Comparison of ENCODE assay signal across 1 cellular context in the genomic region with DNA sequence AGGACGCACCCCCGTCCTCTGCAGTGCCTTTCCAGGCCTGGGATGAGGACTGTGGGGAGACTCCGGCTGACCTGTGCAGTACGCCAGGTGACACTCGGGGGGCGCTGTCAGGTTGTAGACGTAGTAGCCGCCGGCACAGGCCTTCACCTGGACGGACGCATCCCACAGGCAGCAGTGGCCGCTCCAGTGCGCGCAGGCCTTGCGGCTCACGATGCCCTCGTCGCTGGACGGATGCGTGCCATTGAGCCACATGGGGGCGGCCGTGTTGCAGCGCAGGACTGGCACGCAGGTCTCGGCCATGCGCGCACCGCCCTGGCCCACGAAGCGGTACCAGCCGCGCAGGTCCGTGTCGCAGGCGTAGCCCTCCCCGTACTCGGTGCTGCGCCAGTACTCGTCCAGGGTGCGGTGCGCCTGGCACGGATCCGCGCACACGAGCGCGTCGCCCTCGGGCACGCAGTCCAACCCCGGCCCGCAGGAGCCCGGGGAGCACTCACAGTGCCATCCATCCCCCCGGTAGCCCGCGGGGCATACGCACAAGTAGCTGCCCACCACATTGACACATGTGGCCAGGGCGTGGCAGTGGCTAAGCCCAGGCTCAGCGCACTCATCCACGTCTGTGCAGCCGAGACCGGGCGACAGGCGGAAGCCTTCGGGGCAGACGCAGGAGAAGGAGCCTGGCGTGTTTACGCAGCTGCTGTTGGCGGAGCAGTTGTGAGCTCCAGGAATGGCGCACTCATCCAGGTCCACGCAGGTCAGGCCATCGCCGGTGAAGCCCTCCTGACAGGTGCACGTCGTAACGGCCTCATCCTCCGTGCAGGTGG.
TF ChIP-seq lines count a peak whose summit lies in the region.

No MANE protein-coding gene starts in this region.

TF ChIP-seq in GM23338, 12 proteins besides CTCF, POLR2A, EP300 and RAD21:
- TF ChIP-seq, protein P1, sequence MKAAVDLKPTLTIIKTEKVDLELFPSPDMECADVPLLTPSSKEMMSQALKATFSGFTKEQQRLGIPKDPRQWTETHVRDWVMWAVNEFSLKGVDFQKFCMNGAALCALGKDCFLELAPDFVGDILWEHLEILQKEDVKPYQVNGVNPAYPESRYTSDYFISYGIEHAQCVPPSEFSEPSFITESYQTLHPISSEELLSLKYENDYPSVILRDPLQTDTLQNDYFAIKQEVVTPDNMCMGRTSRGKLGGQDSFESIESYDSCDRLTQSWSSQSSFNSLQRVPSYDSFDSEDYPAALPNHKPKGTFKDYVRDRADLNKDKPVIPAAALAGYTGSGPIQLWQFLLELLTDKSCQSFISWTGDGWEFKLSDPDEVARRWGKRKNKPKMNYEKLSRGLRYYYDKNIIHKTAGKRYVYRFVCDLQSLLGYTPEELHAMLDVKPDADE (IDR thresholded peaks at IDR 0.05) = no peak
- no peak for TF ChIP-seq NANOG (IDR thresholded peaks at IDR 0.05; ENCODE audit: borderline replicate concordance)
- TF ChIP-seq, protein P2, sequence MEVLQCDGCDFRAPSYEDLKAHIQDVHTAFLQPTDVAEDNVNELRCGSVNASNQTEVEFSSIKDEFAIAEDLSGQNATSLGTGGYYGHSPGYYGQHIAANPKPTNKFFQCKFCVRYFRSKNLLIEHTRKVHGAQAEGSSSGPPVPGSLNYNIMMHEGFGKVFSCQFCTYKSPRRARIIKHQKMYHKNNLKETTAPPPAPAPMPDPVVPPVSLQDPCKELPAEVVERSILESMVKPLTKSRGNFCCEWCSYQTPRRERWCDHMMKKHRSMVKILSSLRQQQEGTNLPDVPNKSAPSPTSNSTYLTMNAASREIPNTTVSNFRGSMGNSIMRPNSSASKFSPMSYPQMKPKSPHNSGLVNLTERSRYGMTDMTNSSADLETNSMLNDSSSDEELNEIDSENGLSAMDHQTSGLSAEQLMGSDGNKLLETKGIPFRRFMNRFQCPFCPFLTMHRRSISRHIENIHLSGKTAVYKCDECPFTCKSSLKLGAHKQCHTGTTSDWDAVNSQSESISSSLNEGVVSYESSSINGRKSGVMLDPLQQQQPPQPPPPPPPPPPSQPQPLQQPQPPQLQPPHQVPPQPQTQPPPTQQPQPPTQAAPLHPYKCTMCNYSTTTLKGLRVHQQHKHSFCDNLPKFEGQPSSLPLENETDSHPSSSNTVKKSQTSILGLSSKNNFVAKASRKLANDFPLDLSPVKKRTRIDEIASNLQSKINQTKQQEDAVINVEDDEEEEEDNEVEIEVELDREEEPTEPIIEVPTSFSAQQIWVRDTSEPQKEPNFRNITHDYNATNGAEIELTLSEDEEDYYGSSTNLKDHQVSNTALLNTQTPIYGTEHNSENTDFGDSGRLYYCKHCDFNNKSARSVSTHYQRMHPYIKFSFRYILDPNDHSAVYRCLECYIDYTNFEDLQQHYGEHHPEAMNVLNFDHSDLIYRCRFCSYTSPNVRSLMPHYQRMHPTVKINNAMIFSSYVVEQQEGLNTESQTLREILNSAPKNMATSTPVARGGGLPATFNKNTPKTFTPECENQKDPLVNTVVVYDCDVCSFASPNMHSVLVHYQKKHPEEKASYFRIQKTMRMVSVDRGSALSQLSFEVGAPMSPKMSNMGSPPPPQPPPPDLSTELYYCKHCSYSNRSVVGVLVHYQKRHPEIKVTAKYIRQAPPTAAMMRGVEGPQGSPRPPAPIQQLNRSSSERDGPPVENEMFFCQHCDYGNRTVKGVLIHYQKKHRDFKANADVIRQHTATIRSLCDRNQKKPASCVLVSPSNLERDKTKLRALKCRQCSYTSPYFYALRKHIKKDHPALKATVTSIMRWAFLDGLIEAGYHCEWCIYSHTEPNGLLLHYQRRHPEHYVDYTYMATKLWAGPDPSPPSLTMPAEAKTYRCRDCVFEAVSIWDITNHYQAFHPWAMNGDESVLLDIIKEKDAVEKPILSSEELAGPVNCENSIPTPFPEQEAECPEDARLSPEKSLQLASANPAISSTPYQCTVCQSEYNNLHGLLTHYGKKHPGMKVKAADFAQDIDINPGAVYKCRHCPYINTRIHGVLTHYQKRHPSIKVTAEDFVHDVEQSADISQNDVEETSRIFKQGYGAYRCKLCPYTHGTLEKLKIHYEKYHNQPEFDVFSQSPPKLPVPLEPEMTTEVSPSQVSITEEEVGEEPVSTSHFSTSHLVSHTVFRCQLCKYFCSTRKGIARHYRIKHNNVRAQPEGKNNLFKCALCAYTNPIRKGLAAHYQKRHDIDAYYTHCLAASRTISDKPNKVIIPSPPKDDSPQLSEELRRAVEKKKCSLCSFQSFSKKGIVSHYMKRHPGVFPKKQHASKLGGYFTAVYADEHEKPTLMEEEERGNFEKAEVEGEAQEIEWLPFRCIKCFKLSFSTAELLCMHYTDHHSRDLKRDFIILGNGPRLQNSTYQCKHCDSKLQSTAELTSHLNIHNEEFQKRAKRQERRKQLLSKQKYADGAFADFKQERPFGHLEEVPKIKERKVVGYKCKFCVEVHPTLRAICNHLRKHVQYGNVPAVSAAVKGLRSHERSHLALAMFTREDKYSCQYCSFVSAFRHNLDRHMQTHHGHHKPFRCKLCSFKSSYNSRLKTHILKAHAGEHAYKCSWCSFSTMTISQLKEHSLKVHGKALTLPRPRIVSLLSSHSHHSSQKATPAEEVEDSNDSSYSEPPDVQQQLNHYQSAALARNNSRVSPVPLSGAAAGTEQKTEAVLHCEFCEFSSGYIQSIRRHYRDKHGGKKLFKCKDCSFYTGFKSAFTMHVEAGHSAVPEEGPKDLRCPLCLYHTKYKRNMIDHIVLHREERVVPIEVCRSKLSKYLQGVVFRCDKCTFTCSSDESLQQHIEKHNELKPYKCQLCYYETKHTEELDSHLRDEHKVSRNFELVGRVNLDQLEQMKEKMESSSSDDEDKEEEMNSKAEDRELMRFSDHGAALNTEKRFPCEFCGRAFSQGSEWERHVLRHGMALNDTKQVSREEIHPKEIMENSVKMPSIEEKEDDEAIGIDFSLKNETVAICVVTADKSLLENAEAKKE (CRISPR knock-in tag; IDR thresholded peaks at IDR 0.05) = no peak
- TF ChIP-seq ZNF114 (CRISPR knock-in tag; IDR thresholded peaks at IDR 0.05) = no peak
- no peak for TF ChIP-seq POLR2AphosphoS5 (IDR thresholded peaks at IDR 0.05; ENCODE audit: low read depth)
- no peak for TF ChIP-seq REST (IDR thresholded peaks at IDR 0.05; ENCODE audit: unreplicated experiment)
- no peak for TF ChIP-seq JUNB (IDR thresholded peaks at IDR 0.05; ENCODE audit: unreplicated experiment)
- TF ChIP-seq STAT1 (IDR thresholded peaks at IDR 0.05; ENCODE audit: unreplicated experiment) = no peak
- no peak for TF ChIP-seq EZH2phosphoT487 (IDR thresholded peaks at IDR 0.05; ENCODE audit: unreplicated experiment)
- no peak for TF ChIP-seq EZH2 (IDR thresholded peaks at IDR 0.05; ENCODE audit: low read depth, unreplicated experiment)
- TF ChIP-seq CREB1 (CRISPR knock-in tag; IDR thresholded peaks at IDR 0.05; ENCODE audit: low read depth) = no peak
- TF ChIP-seq ZNF331 (CRISPR knock-in tag; IDR thresholded peaks at IDR 0.05; ENCODE audit: low read depth) = no peak
TF ChIP-seq in GM23338: peak in this region for 0.
